In genomic region chr5:140556438-140556837, GRCh38 we compare ENCODE assay signal across 8 cellular contexts. TPM values are rescaled to one million over a fixed set of nuclear protein-coding genes. Genes with fewer than 3 reads are reported as not detected.
A peak's percentile ranks its signal among the peaks of the same experiment; 100 is the strongest.
DNase-seq lines count a peak whose midpoint lies in the region; ATAC-seq, FAIRE-seq and TF ChIP-seq lines count a peak whose summit lies in the region.

No MANE protein-coding gene starts in this region.

- H3K4me3 ChIP-seq in GM12864 (ENCODE audit: low read depth, low read length) (peak overlapping the region; percentile 68), pancreas (peak overlapping the region; percentile 70 to 80 (median 74))

- WGBS in pancreas, 2 donors = 2% methylated on average over 6 of the region's 6 CpGs

- H3K27me3 ChIP-seq in pancreas = no peaks in the 10 kb centered on the region

- H3K27me3 Mint-ChIP-seq in endothelial cell (ENCODE audit: unreplicated experiment) = peaks cover 14% of the 10 kb centered on the region

- H3K4me1 Mint-ChIP-seq in endothelial cell (ENCODE audit: unreplicated experiment) = peaks cover 21% of the 10 kb centered on the region

- TF ChIP-seq POLR2A in GM18505 (IDR thresholded peaks at IDR 0.05; ENCODE audit: borderline replicate concordance, extremely low read depth, insufficient read depth, insufficient read length) = no peak

- H3K4me3 Mint-ChIP-seq in endothelial cell (ENCODE audit: unreplicated experiment) = peak overlapping the region; percentile 93

- intact Hi-C loops in pancreas (cut with DNase I) = no loop called here

- peak overlapping the region in 1 of 4 donors; percentile 82 for H3K27ac ChIP-seq in pancreas

- H3K27ac Mint-ChIP-seq in endothelial cell (ENCODE audit: unreplicated experiment) = peak overlapping the region; percentile 74

- FAIRE-seq in pancreas (lab: Jason Lieb, UNC) = no peak

- DNase-seq in GM12864 (ENCODE audit: low read depth) = no peak
- DNase-seq in OCI-M1 (lab: John Stamatoyannopoulos, UW) = peak; percentile 51
- no peak for DNase-seq in endothelial cell (ENCODE audit: low spot score)
- DNase-seq in pancreas = no peak
- no peak for DNase-seq in RPMI8226

- peaks cover 5 to 19% (median 9%) of the 10 kb centered on the region in 3 donors for H3K4me1 ChIP-seq in pancreas

- H3K36me3 Mint-ChIP-seq in endothelial cell (ENCODE audit: low read depth, unreplicated experiment) = peaks cover 37% of the 10 kb centered on the region

- peak in 2 of 4 donors; percentile 8 to 26 for ATAC-seq in pancreas
- ATAC-seq in GM18867 (IDR thresholded peaks at IDR 0.05; ENCODE audit: unreplicated experiment) = no peak
- ATAC-seq in HG02763 (IDR thresholded peaks at IDR 0.05; ENCODE audit: unreplicated experiment) = no peak
- no peak for ATAC-seq in GM18505 (IDR thresholded peaks at IDR 0.05; ENCODE audit: unreplicated experiment)

- TF ChIP-seq CTCF in GM12864 (IDR thresholded peaks at IDR 0.05; ENCODE audit: low read depth, low read length, missing control alignments) (no peak), endothelial cell (IDR thresholded peaks at IDR 0.05; ENCODE audit: unreplicated experiment) (no peak), pancreas (IDR thresholded peaks at IDR 0.05) (no peak)

- peaks cover 0 to 1% (median 0%) of the 10 kb centered on the region in 3 donors for H3K36me3 ChIP-seq in pancreas

- no peaks in the 10 kb centered on the region for H3K9me3 ChIP-seq in pancreas

- H3K9me3 Mint-ChIP-seq in endothelial cell (ENCODE audit: unreplicated experiment) = no peaks in the 10 kb centered on the region

RNA-seq across cellular contexts. Expression of gene SRA1, which starts 0.8 kb away (rescaled TPM):
- total RNA-seq in endothelial cell (ENCODE audit: unreplicated experiment) (17.1 TPM), pancreas (10 to 100 TPM in 4 of 6 donors, 1 to 10 TPM in 2; 7.0 to 14.3 (median 11.2) TPM)
- 10 to 100 TPM; 20.5 to 29.7 TPM for polyA plus RNA-seq in pancreas

RNA-seq across cellular contexts. Expression of gene APBB3, which starts 8.0 kb away (rescaled TPM):
- total RNA-seq in endothelial cell (ENCODE audit: unreplicated experiment) (24.6 TPM), pancreas (10 to 100 TPM in 4 of 6 donors, 1 to 10 TPM in 2; 8.1 to 20.0 (median 12.7) TPM)
- polyA plus RNA-seq in pancreas = 10 to 100 TPM; 48.1 to 51.0 TPM

RNA-seq across cellular contexts. Expression of gene SLC35A4, which starts 8.2 kb away (rescaled TPM):
- total RNA-seq in endothelial cell (ENCODE audit: unreplicated experiment) = 91.2 TPM
- total RNA-seq in pancreas = 10 to 100 TPM; 17.0 to 36.5 (median 26.4) TPM
- 10 to 100 TPM; 19.5 to 24.9 TPM for polyA plus RNA-seq in pancreas

RNA-seq across cellular contexts. Expression of gene EIF4EBP3, which starts 9.0 kb away (rescaled TPM):
- total RNA-seq in endothelial cell (ENCODE audit: unreplicated experiment) (16.4 TPM), pancreas (10 to 100 TPM in 4 of 6 donors, 1 to 10 TPM in 2; 7.2 to 19.9 (median 12.1) TPM)
- polyA plus RNA-seq in pancreas = 10 to 100 TPM; 52.7 to 55.5 TPM
